In genomic region chr15:29139540-29140459, GRCh38 we compare ENCODE assay signal across 8 cellular contexts.
A peak's percentile ranks its signal among the peaks of the same experiment; 100 is the strongest.
DNase-seq lines count a peak whose midpoint lies in the region; ATAC-seq, FAIRE-seq and TF ChIP-seq lines count a peak whose summit lies in the region.

No MANE protein-coding gene starts in this region.

- H2AFZ ChIP-seq in astrocyte (ENCODE audit: low read depth, low read length) = peak overlapping the region; percentile 56

- H3K27me3 Mint-ChIP-seq in T-cell (peaks cover 51 to 56% of the 10 kb centered on the region in 2 donors), astrocyte (ENCODE audit: low read depth, unreplicated experiment) (peaks cover 11% of the 10 kb centered on the region)

- H3K36me3 Mint-ChIP-seq in T-cell (no peaks in the 10 kb centered on the region), astrocyte (ENCODE audit: low read depth, unreplicated experiment) (peaks cover 3% of the 10 kb centered on the region)

- no peaks in the 10 kb centered on the region for H3K79me2 ChIP-seq in astrocyte (ENCODE audit: insufficient read depth, low read length)

- TF ChIP-seq CTCF in astrocyte (IDR thresholded peaks at IDR 0.05; ENCODE audit: insufficient read depth, low read depth, low read length) = peak; percentile 56

- DNase-seq in SKM-1 treated with dmso at 0.1 percent for 144 hours (lab: John Stamatoyannopoulos, UW; ENCODE audit: unreplicated experiment) (peak; percentile 37), SKM-1 (lab: John Stamatoyannopoulos, UW; ENCODE audit: unreplicated experiment) (no peak), T-cell (peak in 30 of 34 experiments; percentile 17 to 62 (median 42)), astrocyte (ENCODE audit: low read depth) (no peak), NCI-H146 (lab: John Stamatoyannopoulos, UW) (no peak)
- peak; percentile 21 to 40 for DNase-seq in stimulated activated CD4-positive, alpha-beta T cell treated with anti-CD3 and anti-CD28 coated beads, Interleukin-15, amount 100 ng/mL, for 1 hour (ENCODE audit: low read depth in 1 of 2, low spot score in 1 of 2)

- peak overlapping the region; percentile 70 for H3K4me2 ChIP-seq in astrocyte (ENCODE audit: low read length)

- POLR2A ChIA-PET in T-cell (lab: Charles Lee) = no interaction called here

- H3K27ac Mint-ChIP-seq in T-cell (no peak overlapping the region), astrocyte (ENCODE audit: unreplicated experiment) (no peak overlapping the region)

- H3K9me3 Mint-ChIP-seq in T-cell (no peaks in the 10 kb centered on the region), astrocyte (ENCODE audit: unreplicated experiment) (peaks cover 2% of the 10 kb centered on the region)

- ATAC-seq in T-cell (replicated peaks in 1 of 4) = peak; percentile 69 to 79 (median 72)

- H3K9me3 ChIP-seq in HUES48 (ENCODE audit: control insufficient read depth, insufficient read depth, low read length) = no peaks in the 10 kb centered on the region
- no peaks in the 10 kb centered on the region for H3K9me3 ChIP-seq in astrocyte (ENCODE audit: insufficient read depth, low read depth, low read length)

- no peak for FAIRE-seq in astrocyte (lab: Jason Lieb, UNC)

- H3K4me1 ChIP-seq in HUES48 (ENCODE audit: control insufficient read depth, insufficient read depth, low read length) (peaks cover 14% of the 10 kb centered on the region), astrocyte (ENCODE audit: insufficient read depth, low read length) (peaks cover 40% of the 10 kb centered on the region)

- H3K36me3 ChIP-seq in HUES48 (ENCODE audit: control insufficient read depth, insufficient read depth, low read length) (no peaks in the 10 kb centered on the region), astrocyte (ENCODE audit: insufficient read depth, low read length) (no peaks in the 10 kb centered on the region)

- no peak overlapping the region for H3K9ac ChIP-seq in HUES48 (ENCODE audit: low read depth, low read length)
- H3K9ac ChIP-seq in astrocyte (ENCODE audit: low read length) = no peak overlapping the region

- no peaks in the 10 kb centered on the region for H3K27me3 ChIP-seq in HUES48 (ENCODE audit: control insufficient read depth, insufficient read depth, low read length)
- no peaks in the 10 kb centered on the region for H3K27me3 ChIP-seq in astrocyte (ENCODE audit: insufficient read depth, low read length)

- H4K20me1 ChIP-seq in astrocyte (ENCODE audit: insufficient read depth, low read length) = no peaks in the 10 kb centered on the region

- peaks cover 8 to 16% (median 9%) of the 10 kb centered on the region in 3 donors for H3K4me1 Mint-ChIP-seq in T-cell
- peaks cover 26% of the 10 kb centered on the region for H3K4me1 Mint-ChIP-seq in astrocyte (ENCODE audit: low read depth, unreplicated experiment)

- H3K27ac ChIP-seq in HUES48 (ENCODE audit: low read depth, low read length) (no peak overlapping the region), astrocyte (ENCODE audit: low read depth, low read length) (no peak overlapping the region)

- CTCF ChIA-PET in T-cell (lab: Charles Lee) = interaction anchor here (0.6 to 1.1 kb wide), 4 partner anchors 24 to 601 kb away, joined by 3 to 10 read pairs (median 3); no protein-coding TSS in a partner anchor

- peak overlapping the region in 2 of 3 donors; percentile 42 to 50 for H3K4me3 Mint-ChIP-seq in T-cell
- H3K4me3 Mint-ChIP-seq in astrocyte (ENCODE audit: unreplicated experiment) = no peak overlapping the region

- H3K4me3 ChIP-seq in HUES48 (ENCODE audit: low read depth, low read length) (peak overlapping the region; percentile 50), astrocyte (ENCODE audit: insufficient read depth, low read depth, low read length) (no peak overlapping the region), iPS-11a (ENCODE audit: low read depth, low read length) (peak overlapping the region; percentile 18)

Comparison
In these comparisons a context has a peak if more than half of its experiments do, and no peak if none do; other contexts are left out.
1. DNase-seq: peak in SKM-1 treated with dmso at 0.1 percent for 144 hours (single experiment), T-cell (30 of 34) and stimulated activated CD4-positive, alpha-beta T cell treated with anti-CD3 and anti-CD28 coated beads, Interleukin-15, amount 100 ng/mL, for 1 hour (2 of 2); none in SKM-1 (single experiment), astrocyte (single experiment) and NCI-H146 (single experiment).